Comparison of ENCODE assay signal across 21 cellular contexts in the genomic region with DNA sequence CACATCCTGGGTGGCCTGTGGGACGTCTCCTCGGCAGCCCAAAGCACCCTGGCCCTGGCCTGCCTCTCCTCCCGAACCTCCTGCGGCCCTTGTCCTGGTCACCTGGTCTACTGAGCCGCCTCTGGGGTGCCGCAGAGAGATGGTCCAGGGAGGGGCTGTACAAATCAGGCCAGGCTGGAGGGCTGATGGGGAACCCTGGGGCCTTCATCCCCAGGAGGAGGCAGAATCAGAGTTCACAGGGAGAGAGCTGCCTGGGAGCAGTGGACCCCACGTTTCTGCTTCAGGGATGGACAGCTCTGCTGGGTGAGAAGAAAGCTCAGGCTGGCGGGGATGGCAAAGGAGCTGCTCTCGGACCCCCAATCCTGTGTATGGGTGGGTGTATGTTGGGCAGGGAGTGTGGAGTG.
DNase-seq lines count a peak whose midpoint lies in the region; ATAC-seq and TF ChIP-seq lines count a peak whose summit lies in the region.
"Had no signal": no experiment of that assay in that cellular context is flagged by ENCODE, and none has a peak within 500 bp of the region (broad histone marks: within the 10 kb centered on the region; RNA-seq: fewer than 3 reads in every experiment).

No MANE protein-coding gene starts in this region.

- peaks cover 67% of the 10 kb centered on the region for H3K4me1 ChIP-seq in OCI-LY7 (ENCODE audit: insufficient read depth, low read length, poor library complexity, severe bottlenecking)
- H3K4me1 ChIP-seq: HAP-1, uterus had no signal

- H3K27me3 Mint-ChIP-seq in activated CD8-positive, alpha-beta memory T cell treated with anti-CD3 and anti-CD28 coated beads, Interleukin-2, amount 10 ng/mL, durations not matched to agents 7 days and 5 days = peaks cover 2% of the 10 kb centered on the region
- H3K27me3 Mint-ChIP-seq in stimulated activated memory B cell treated with anti-CD40 and anti-IgM and Interleukin-4, amounts not matched to agents 10 μg/mL and 1 μg/mL and 100 μg/mL, for 72 hours = peaks cover 18% of the 10 kb centered on the region

- peaks cover 7% of the 10 kb centered on the region; the same call in 1 of the 2 replicates for H3K36me3 ChIP-seq in OCI-LY7 (ENCODE audit: insufficient read depth, low read length)
- H3K36me3 ChIP-seq: HAP-1, left ventricle myocardium inferior, uterus had no signal

- peak overlapping the region; percentile 64 for H3K4me3 ChIP-seq in OCI-LY7 (ENCODE audit: low read depth, low read length, poor library complexity, severe bottlenecking)
- H3K4me3 ChIP-seq: GM12878, HAP-1, left ventricle myocardium inferior, uterus had no signal

- H3K27ac Mint-ChIP-seq in activated CD8-positive, alpha-beta memory T cell treated with anti-CD3 and anti-CD28 coated beads, Interleukin-2, amount 10 ng/mL, durations not matched to agents 7 days and 5 days = no peak overlapping the region
- H3K27ac Mint-ChIP-seq in stimulated activated memory B cell treated with anti-CD40 and anti-IgM and Interleukin-4, amounts not matched to agents 10 μg/mL and 1 μg/mL and 100 μg/mL, for 72 hours = peak overlapping the region; percentile 79

- peak overlapping the region; percentile 83 for H3K4me2 ChIP-seq in OCI-LY7 (ENCODE audit: low read length)

- intact Hi-C loops in OCI-LY7 (cut with micrococcal nuclease; ENCODE audit: unreplicated experiment) = loop anchor here (1.0 to 5.0 kb wide), 6 partner anchors 35 to 423 kb away; no protein-coding TSS in a partner anchor

- H3K9me3 ChIP-seq in OCI-LY7 (ENCODE audit: low read length) = no peaks in the 10 kb centered on the region
- H3K9me3 ChIP-seq: HAP-1, left ventricle myocardium inferior, uterus had no signal

- DNase-seq in activated CD8-positive, alpha-beta memory T cell treated with anti-CD3 and anti-CD28 coated beads, Interleukin-2, amount 10 ng/mL, durations not matched to agents 7 days and 5 days = peak; percentile 35
- DNase-seq in activated CD8-positive, alpha-beta memory T cell treated with anti-CD3 and anti-CD28 coated beads for 24 hours = no peak
- DNase-seq in OCI-LY7 (ENCODE audit: low spot score) (peak; percentile 39), left lobe of liver (ENCODE audit: low spot score) (peak; percentile 28), mucosa of gallbladder (ENCODE audit: low spot score) (no peak), UCSD-AML1 (lab: John Stamatoyannopoulos, UW; ENCODE audit: unreplicated experiment) (no peak), ACHN (no peak)
- DNase-seq: activated CD4-positive, alpha-beta T cell treated with anti-CD3 and anti-CD28 coated beads for 1 hour; activated naive CD4-positive, alpha-beta T cell; caudate nucleus; effector CD4-positive, alpha-beta T cell; left ventricle myocardium inferior; NCI-H146; NCI-H774; stimulated activated CD4-positive, alpha-beta T cell treated with anti-CD3 and anti-CD28 coated beads, Interleukin-1b, Interleukin-23, amount 100 ng/mL, for 48 hours; T-helper 9 cell; uterus had no signal

- peak overlapping the region; percentile 4; the same call in 1 of the 2 replicates for H2AFZ ChIP-seq in OCI-LY7 (ENCODE audit: low read length)

- BruUV-seq in OCI-LY7 (replicated peaks; lab: Mats Ljungman, UMichigan) = TSS peak; percentile 89

- no peaks in the 10 kb centered on the region for H4K20me1 ChIP-seq in OCI-LY7 (ENCODE audit: insufficient read depth, low read length)

- no peaks in the 10 kb centered on the region for H3K9me2 ChIP-seq in OCI-LY7 (ENCODE audit: insufficient read depth, low read length)

- in situ Hi-C loops in ACHN (cut with HindIII; ENCODE audit: low pct_ligation_motif_present, low pct_unique_long_range_greater_than_20kb, low sequenced_read_pairs) = no loop called here

- H3K4me3 Mint-ChIP-seq in activated CD8-positive, alpha-beta memory T cell treated with anti-CD3 and anti-CD28 coated beads, Interleukin-2, amount 10 ng/mL, durations not matched to agents 7 days and 5 days = no peak overlapping the region
- no peak overlapping the region for H3K4me3 Mint-ChIP-seq in stimulated activated memory B cell treated with anti-CD40 and anti-IgM and Interleukin-4, amounts not matched to agents 10 μg/mL and 1 μg/mL and 100 μg/mL, for 72 hours

- POLR2A ChIA-PET in OCI-LY7 (lab: Charles Lee) = interaction anchor here (0.7 to 2.3 kb wide), 3 partner anchors 32 to 462 kb away, joined by 3 to 6 read pairs (median 4); no protein-coding TSS in a partner anchor

- TF ChIP-seq CTCF in OCI-LY7 (conservative IDR thresholded peaks at IDR 0.05; ENCODE audit: low read length) = no peak

- ATAC-seq in activated CD8-positive, alpha-beta memory T cell treated with anti-CD3 and anti-CD28 coated beads, Interleukin-2, amount 10 ng/mL, durations not matched to agents 7 days and 5 days = no peak
- no peak for ATAC-seq in left lobe of liver
- no peak for ATAC-seq in stimulated activated memory B cell treated with anti-CD40 and anti-IgM and Interleukin-4, amounts not matched to agents 10 μg/mL and 1 μg/mL and 100 μg/mL, for 72 hours
- ATAC-seq: GM12878 had no signal

- H3K4me1 Mint-ChIP-seq in activated CD8-positive, alpha-beta memory T cell treated with anti-CD3 and anti-CD28 coated beads, Interleukin-2, amount 10 ng/mL, durations not matched to agents 7 days and 5 days = peaks cover 16% of the 10 kb centered on the region
- peaks cover 33% of the 10 kb centered on the region for H3K4me1 Mint-ChIP-seq in stimulated activated memory B cell treated with anti-CD40 and anti-IgM and Interleukin-4, amounts not matched to agents 10 μg/mL and 1 μg/mL and 100 μg/mL, for 72 hours

- peak overlapping the region; percentile 95 for H3K27ac ChIP-seq in OCI-LY7 (ENCODE audit: low read depth, low read length, poor library complexity, severe bottlenecking)
- H3K27ac ChIP-seq: C4-2B, left ventricle myocardium inferior, uterus had no signal

- no peaks in the 10 kb centered on the region for H3K9me3 Mint-ChIP-seq in activated CD8-positive, alpha-beta memory T cell treated with anti-CD3 and anti-CD28 coated beads, Interleukin-2, amount 10 ng/mL, durations not matched to agents 7 days and 5 days (ENCODE audit: low read depth)
- H3K9me3 Mint-ChIP-seq in stimulated activated memory B cell treated with anti-CD40 and anti-IgM and Interleukin-4, amounts not matched to agents 10 μg/mL and 1 μg/mL and 100 μg/mL, for 72 hours = no peaks in the 10 kb centered on the region

- H3K79me2 ChIP-seq in OCI-LY7 (ENCODE audit: insufficient read depth, low read depth, low read length) = no peaks in the 10 kb centered on the region

- H3K36me3 Mint-ChIP-seq in activated CD8-positive, alpha-beta memory T cell treated with anti-CD3 and anti-CD28 coated beads, Interleukin-2, amount 10 ng/mL, durations not matched to agents 7 days and 5 days = no peaks in the 10 kb centered on the region
- no peaks in the 10 kb centered on the region for H3K36me3 Mint-ChIP-seq in stimulated activated memory B cell treated with anti-CD40 and anti-IgM and Interleukin-4, amounts not matched to agents 10 μg/mL and 1 μg/mL and 100 μg/mL, for 72 hours

- CTCF ChIA-PET in activated CD8-positive, alpha-beta memory T cell treated with anti-CD3 and anti-CD28 coated beads, Interleukin-2, amount 10 ng/mL, durations not matched to agents 7 days and 5 days (lab: Charles Lee) = interaction anchor here (0.7 to 2.6 kb wide), 4 partner anchors 19 to 247 kb away, joined by 3 to 7 read pairs (median 4); no protein-coding TSS in a partner anchor
- CTCF ChIA-PET in OCI-LY7 (lab: Charles Lee; ENCODE audit: unreplicated experiment) = interaction anchor here (0.6 kb wide), 2 partner anchors 246 to 1339 kb away, joined by 3 read pairs; no protein-coding TSS in a partner anchor

Comparison
In these comparisons a context has a peak if more than half of its experiments do, and no peak if none do; other contexts are left out.
1. DNase-seq: peak in activated CD8-positive, alpha-beta memory T cell treated with anti-CD3 and anti-CD28 coated beads, Interleukin-2, amount 10 ng/mL, durations not matched to agents 7 days and 5 days (single experiment), OCI-LY7 (single experiment) and left lobe of liver (single experiment); none in activated CD8-positive, alpha-beta memory T cell treated with anti-CD3 and anti-CD28 coated beads for 24 hours (single experiment), mucosa of gallbladder (single experiment), UCSD-AML1 (single experiment) and ACHN (single experiment).